8 cellular contexts compared by ENCODE assay signal in genomic region chr13:111153977-111154332, GRCh38. TPM values are rescaled to one million over a fixed set of nuclear protein-coding genes. Genes with fewer than 3 reads are reported as not detected.
DNase-seq lines count a peak whose midpoint lies in the region; ATAC-seq and TF ChIP-seq lines count a peak whose summit lies in the region.

No MANE protein-coding gene starts in this region.

- H3K27me3 ChIP-seq in right atrium auricular region, result no peaks in the 10 kb centered on the region
- H3K27me3 ChIP-seq in skeletal muscle satellite cell (ENCODE audit: control insufficient read depth, insufficient read depth, low read length), result peaks cover 23% of the 10 kb centered on the region

- H3K4me3 ChIP-seq in right atrium auricular region (peak overlapping the region; percentile 87 to 98), skeletal muscle satellite cell (ENCODE audit: low read length) (peak overlapping the region; percentile 96)

- H3K9ac ChIP-seq in skeletal muscle satellite cell (ENCODE audit: low read depth, low read length), result peak overlapping the region; percentile 98

- H3K27me3 Mint-ChIP-seq in activated naive CD4-positive, alpha-beta T cell treated with anti-CD3 and anti-CD28 coated beads, Interleukin-2, amount 10 ng/mL, durations not matched to agents 7 days and 5 days, result peaks cover 31% of the 10 kb centered on the region
- no peaks in the 10 kb centered on the region for H3K27me3 Mint-ChIP-seq in activated naive CD8-positive, alpha-beta T cell treated with anti-CD3 and anti-CD28 coated beads for 36 hours

- peak in 1 of 2 donors; percentile 38 for TF ChIP-seq CTCF in right atrium auricular region (IDR thresholded peaks at IDR 0.05)

- CTCF ChIA-PET in activated naive CD4-positive, alpha-beta T cell treated with anti-CD3 and anti-CD28 coated beads, Interleukin-2, amount 10 ng/mL, durations not matched to agents 7 days and 5 days (lab: Charles Lee), result no interaction called here

- H3K9me3 ChIP-seq in right atrium auricular region, result no peaks in the 10 kb centered on the region
- no peaks in the 10 kb centered on the region for H3K9me3 ChIP-seq in skeletal muscle satellite cell (replicated peaks; ENCODE audit: low read length)

- no peak for DNase-seq in activated naive CD4-positive, alpha-beta T cell treated with anti-CD3 and anti-CD28 coated beads, Interleukin-2, amount 10 ng/mL, durations not matched to agents 7 days and 5 days
- DNase-seq in activated naive CD4-positive, alpha-beta T cell treated with Interleukin-2 at 50 U/mL for 16 hours, result no peak
- DNase-seq in NCI-H1105 (lab: John Stamatoyannopoulos, UW) (peak; percentile 38), right atrium auricular region (ENCODE audit: low spot score) (peak; percentile 70), SHP77 treated with DMSO at 0.1 percent for 48 hours (lab: John Stamatoyannopoulos, UW) (no peak)
- no peak for DNase-seq in activated naive CD8-positive, alpha-beta T cell treated with anti-CD3 and anti-CD28 coated beads for 36 hours

- no peaks in the 10 kb centered on the region for H3K9me3 Mint-ChIP-seq in activated naive CD4-positive, alpha-beta T cell treated with anti-CD3 and anti-CD28 coated beads, Interleukin-2, amount 10 ng/mL, durations not matched to agents 7 days and 5 days
- H3K9me3 Mint-ChIP-seq in activated naive CD8-positive, alpha-beta T cell treated with anti-CD3 and anti-CD28 coated beads for 36 hours, result no peaks in the 10 kb centered on the region

- peak overlapping the region; percentile 88 for H3K4me2 ChIP-seq in skeletal muscle satellite cell (ENCODE audit: low read length)

- H3K27ac Mint-ChIP-seq in activated naive CD4-positive, alpha-beta T cell treated with anti-CD3 and anti-CD28 coated beads, Interleukin-2, amount 10 ng/mL, durations not matched to agents 7 days and 5 days, result peak overlapping the region; percentile 96
- peak overlapping the region; percentile 92 for H3K27ac Mint-ChIP-seq in activated naive CD8-positive, alpha-beta T cell treated with anti-CD3 and anti-CD28 coated beads for 36 hours

- H3K4me3 Mint-ChIP-seq in activated naive CD4-positive, alpha-beta T cell treated with anti-CD3 and anti-CD28 coated beads, Interleukin-2, amount 10 ng/mL, durations not matched to agents 7 days and 5 days, result peak overlapping the region; percentile 94
- H3K4me3 Mint-ChIP-seq in activated naive CD8-positive, alpha-beta T cell treated with anti-CD3 and anti-CD28 coated beads for 36 hours, result peak overlapping the region; percentile 93

- peak; percentile 30 for ATAC-seq in HG02623 (IDR thresholded peaks at IDR 0.05; ENCODE audit: unreplicated experiment)

- peaks cover 22% of the 10 kb centered on the region for H3K36me3 Mint-ChIP-seq in activated naive CD4-positive, alpha-beta T cell treated with anti-CD3 and anti-CD28 coated beads, Interleukin-2, amount 10 ng/mL, durations not matched to agents 7 days and 5 days
- peaks cover 7% of the 10 kb centered on the region for H3K36me3 Mint-ChIP-seq in activated naive CD8-positive, alpha-beta T cell treated with anti-CD3 and anti-CD28 coated beads for 36 hours

- H3K27ac ChIP-seq in right atrium auricular region, result peak overlapping the region; percentile 94 to 99

- H3K4me1 Mint-ChIP-seq in activated naive CD4-positive, alpha-beta T cell treated with anti-CD3 and anti-CD28 coated beads, Interleukin-2, amount 10 ng/mL, durations not matched to agents 7 days and 5 days, result peaks cover 31% of the 10 kb centered on the region
- peaks cover 30% of the 10 kb centered on the region for H3K4me1 Mint-ChIP-seq in activated naive CD8-positive, alpha-beta T cell treated with anti-CD3 and anti-CD28 coated beads for 36 hours

- H3K36me3 ChIP-seq in right atrium auricular region (no peaks in the 10 kb centered on the region), skeletal muscle satellite cell (ENCODE audit: insufficient read depth, low read length) (peaks cover 7% of the 10 kb centered on the region)

- H3K4me1 ChIP-seq in right atrium auricular region, result peaks cover 0 to 46% of the 10 kb centered on the region in 2 donors
- peaks cover 26% of the 10 kb centered on the region for H3K4me1 ChIP-seq in skeletal muscle satellite cell (ENCODE audit: control insufficient read depth, insufficient read depth, low read length)

RNA-seq across cellular contexts. Expression of gene ARHGEF7, which starts 38.8 kb away (rescaled TPM):
- total RNA-seq in activated naive CD8-positive, alpha-beta T cell treated with anti-CD3 and anti-CD28 coated beads for 36 hours, result 10 to 100 TPM; 46.5 to 46.7 TPM
- total RNA-seq in right atrium auricular region, result 10 to 100 TPM; 27.8 to 36.9 TPM
- total RNA-seq in skeletal muscle satellite cell (2012; rRNA removed), result 31.9 and 33.2 TPM in 2 replicates

Comparison
In these comparisons a context has a peak if more than half of its experiments do, and no peak if none do; other contexts are left out.
1. DNase-seq: peak in NCI-H1105 (single experiment) and right atrium auricular region (single experiment); none in activated naive CD4-positive, alpha-beta T cell treated with anti-CD3 and anti-CD28 coated beads, Interleukin-2, amount 10 ng/mL, durations not matched to agents 7 days and 5 days (single experiment), activated naive CD4-positive, alpha-beta T cell treated with Interleukin-2 at 50 U/mL for 16 hours (single experiment), activated naive CD8-positive, alpha-beta T cell treated with anti-CD3 and anti-CD28 coated beads for 36 hours (single experiment) and SHP77 treated with DMSO at 0.1 percent for 48 hours (single experiment).